Comparison of ENCODE assay signal across 1 cellular context in genomic region chr16:11403920-11404319, GRCh38.
A peak's percentile ranks its signal among the peaks of the same experiment; 100 is the strongest.
TF ChIP-seq lines count a peak whose summit lies in the region.

No MANE protein-coding gene starts in this region.

TF ChIP-seq in K562, 482 proteins besides CTCF, POLR2A, EP300 and RAD21:
- TF ChIP-seq ZFP36 (IDR thresholded peaks at IDR 0.05; ENCODE audit: low read depth, low read length, partially characterized antibody) = peak; percentile 71
- TF ChIP-seq, protein P1, sequence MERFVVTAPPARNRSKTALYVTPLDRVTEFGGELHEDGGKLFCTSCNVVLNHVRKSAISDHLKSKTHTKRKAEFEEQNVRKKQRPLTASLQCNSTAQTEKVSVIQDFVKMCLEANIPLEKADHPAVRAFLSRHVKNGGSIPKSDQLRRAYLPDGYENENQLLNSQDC (CRISPR knock-in tag; IDR thresholded peaks at IDR 0.05) = no peak
TF ChIP-seq in K562: peak in this region for 1.
